23 cellular contexts compared by ENCODE assay signal in the genomic region with DNA sequence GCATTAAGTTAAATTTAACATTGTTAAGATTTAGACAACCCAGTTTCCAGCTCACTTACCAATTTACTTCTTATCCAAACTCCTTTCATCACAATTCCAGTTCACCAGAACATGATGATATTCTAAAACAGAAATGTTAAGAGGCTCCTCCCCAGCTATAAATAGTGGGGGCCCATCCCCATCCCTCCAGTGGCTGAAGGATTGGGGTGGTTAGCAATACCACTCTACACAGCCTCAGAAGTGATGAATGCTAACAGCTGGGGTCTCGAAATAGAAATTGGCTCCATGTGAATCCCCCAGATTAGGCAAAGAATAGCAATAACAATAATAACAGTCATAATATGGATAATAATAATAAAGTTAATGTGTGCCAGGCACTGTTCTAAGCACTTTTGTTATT.
"Had no signal": no experiment of that assay in that cellular context is flagged by ENCODE, and none has a peak within 500 bp of the region (broad histone marks: within the 10 kb centered on the region; RNA-seq: fewer than 3 reads in every experiment).

No MANE protein-coding gene starts in this region.

- H3K9ac ChIP-seq: KMS-11 had no signal

- H3K4me2 ChIP-seq: KMS-11 had no signal

- H3K4me3 ChIP-seq: MG63, Peyer's patch had no signal

- ATAC-seq: activated T-helper 17 cell treated with anti-CD3 and anti-CD28 coated beads, Interleukin-2, amount 50 U/mL, for 72 hours; T-helper 17 cell; WTC11 had no signal

- H3K27me3 ChIP-seq: MG63, Peyer's patch had no signal

- H3K4me1 ChIP-seq: Peyer's patch had no signal

- H3K36me3 ChIP-seq: MG63, Peyer's patch had no signal

- H3K27ac ChIP-seq: KMS-11, Peyer's patch, RWPE1 had no signal

- DNase-seq: activated CD4-positive, alpha-beta memory T cell treated with anti-CD3 and anti-CD28 coated beads for 36 hours; activated CD4-positive, alpha-beta T cell treated with anti-CD3 and anti-CD28 coated beads, Interleukin-2, amount 10 ng/mL, durations not matched to agents 24 days and 14 days; activated CD4-positive, CD25-positive, alpha-beta regulatory T cell treated with anti-CD3 and anti-CD28 coated beads, Interleukin-2, amount 50 U/mL, for 72 hours; activated CD8-positive, alpha-beta memory T cell treated with anti-CD3 and anti-CD28 coated beads for 24 hours; activated gamma-delta T cell; activated naive CD4-positive, alpha-beta T cell treated with anti-CD3 and anti-CD28 coated beads for 36 hours; activated T-cell treated with anti-CD3 and anti-CD28 coated beads, Interleukin-2, amount 50 U/mL, for 48 hours; amygdala; MG63; MV-4-11; NCI-H1092 treated with DMSO at 0.1 percent for 48 hours; NCI-H1417 treated with DMSO at 0.1 percent for 48 hours; NCI-H1694; NCI-H2029; NCI-H510A treated with DMSO at 0.1 percent for 48 hours; Peyer's patch; SHP77 treated with DMSO at 0.1 percent for 48 hours; T-helper 17 cell; T-helper 9 cell had no signal
